Comparison of ENCODE assay signal across 13 cellular contexts in the genomic region with DNA sequence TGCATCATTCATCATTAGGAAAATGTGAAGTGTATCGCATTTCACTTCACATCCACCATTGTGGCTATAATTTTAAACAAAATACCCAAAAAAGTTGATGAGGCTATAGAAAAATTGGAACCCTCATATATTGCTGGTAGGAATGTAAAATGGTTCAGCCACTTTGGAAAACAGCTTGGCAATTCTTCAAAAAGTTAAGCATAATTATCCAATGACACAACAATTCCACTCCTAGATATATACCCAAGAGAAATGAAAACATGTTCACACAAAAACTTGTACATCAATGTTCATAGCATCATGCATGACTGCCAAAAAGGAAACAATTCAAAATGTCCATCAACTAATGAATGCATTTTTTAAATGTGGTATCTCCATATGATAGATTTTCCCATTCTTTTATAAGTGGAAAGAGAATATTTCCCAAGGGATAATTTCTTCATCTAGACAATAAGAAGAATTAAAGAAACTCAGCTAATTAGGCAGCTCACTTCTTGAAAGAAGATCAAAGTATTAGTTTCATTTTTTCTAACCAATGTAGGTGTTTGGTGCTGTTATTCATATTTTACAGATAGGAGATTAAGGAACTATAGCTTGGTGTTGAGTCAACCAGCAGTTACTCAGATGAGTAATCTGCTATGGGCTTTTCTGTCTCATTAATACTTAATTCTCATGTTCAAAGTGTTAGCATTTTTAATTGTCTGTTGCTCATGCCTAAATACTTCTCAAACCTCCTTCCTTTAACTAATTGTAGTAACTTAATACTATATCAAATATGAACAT. TPM values are rescaled to one million over a fixed set of nuclear protein-coding genes. Genes with fewer than 3 reads are reported as not detected.
DNase-seq lines count a peak whose midpoint lies in the region; ATAC-seq, FAIRE-seq and TF ChIP-seq lines count a peak whose summit lies in the region.
"Had no signal": no experiment of that assay in that cellular context is flagged by ENCODE, and none has a peak within 500 bp of the region (broad histone marks: within the 10 kb centered on the region; RNA-seq: fewer than 3 reads in every experiment).

No MANE protein-coding gene starts in this region.

- H3K4me3 ChIP-seq in fibroblast of the aortic adventitia (ENCODE audit: low read depth, low read length), result no peak overlapping the region
- H3K4me3 ChIP-seq: right lobe of liver, upper lobe of left lung had no signal

- no peak for FAIRE-seq in urothelium cell line (lab: Jason Lieb, UNC)
- FAIRE-seq: GM19239 had no signal

- ATAC-seq in GM18858 (IDR thresholded peaks at IDR 0.05; ENCODE audit: unreplicated experiment) (peak; percentile 84), GM21576 (IDR thresholded peaks at IDR 0.05; ENCODE audit: unreplicated experiment) (peak; percentile 45), HG03432 (IDR thresholded peaks at IDR 0.05; ENCODE audit: unreplicated experiment) (peak; percentile 85)
- ATAC-seq: right lobe of liver had no signal

- TF ChIP-seq CTCF in fibroblast of the aortic adventitia (IDR thresholded peaks at IDR 0.05; ENCODE audit: insufficient read depth, low read length), result no peak

- DNase-seq in fibroblast of the aortic adventitia (ENCODE audit: low read depth) (peak; percentile 47), GM19240 (ENCODE audit: insufficient read length, low spot score) (no peak), D341Med (ENCODE audit: low spot score) (no peak), urothelium cell line (ENCODE audit: low spot score) (no peak)
- no peak for DNase-seq in stimulated activated CD4-positive, alpha-beta T cell treated with anti-CD3 and anti-CD28 coated beads, Interleukin-2, amount 100 ng/mL, for 24 hours
- DNase-seq: activated CD4-positive, alpha-beta T cell treated with anti-CD3 and anti-CD28 coated beads, Interleukin-2, amount 50 U/mL, for 1 hour; NCI-H82; right lobe of liver; upper lobe of left lung had no signal

RNA-seq across cellular contexts. Expression of gene YEATS4, which starts 32.8 kb away (rescaled TPM):
- 23.5 and 37.2 TPM in 2 replicates for total RNA-seq in fibroblast of the aortic adventitia (ENCODE audit: low replicate concordance)

RNA-seq across cellular contexts. Expression of gene LYZ, which starts 44.2 kb away (rescaled TPM):
- total RNA-seq in fibroblast of the aortic adventitia (ENCODE audit: low replicate concordance), result not detected in 2 replicates
